Comparison of ENCODE assay signal across 10 cellular contexts in the genomic region with DNA sequence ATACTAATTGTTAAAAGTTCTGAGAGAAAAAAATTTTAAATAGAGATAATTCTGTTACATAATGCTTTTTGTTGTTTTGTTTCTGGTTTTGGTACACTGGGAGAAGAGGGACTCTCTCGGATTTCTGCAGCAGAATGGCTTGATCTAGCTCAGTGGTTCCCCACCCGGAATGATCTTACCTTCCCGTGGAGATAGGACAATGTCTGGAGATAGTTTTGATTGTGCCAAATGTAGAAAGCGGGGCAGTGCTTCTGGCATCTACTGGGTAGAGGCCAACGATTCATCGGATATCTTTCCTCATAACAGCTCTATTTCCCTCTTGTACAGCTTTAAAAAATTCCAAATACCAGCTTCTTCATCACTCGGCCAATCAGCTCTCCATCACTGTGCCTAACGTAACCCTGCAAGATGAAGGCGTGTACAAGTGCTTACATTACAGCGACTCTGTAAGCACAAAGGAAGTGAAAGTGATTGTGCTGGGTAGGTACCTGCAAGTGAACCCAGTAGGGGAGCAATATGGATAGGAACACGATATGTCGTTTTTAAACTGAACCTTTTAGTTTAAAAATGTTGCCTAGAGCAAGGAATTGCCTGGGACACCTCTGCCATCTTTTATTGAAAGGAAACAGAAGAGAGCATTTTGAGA. TPM values are rescaled to one million over a fixed set of nuclear protein-coding genes. Genes with fewer than 3 reads are reported as not detected.
A peak's percentile ranks its signal among the peaks of the same experiment; 100 is the strongest.
DNase-seq lines count a peak whose midpoint lies in the region; ATAC-seq and TF ChIP-seq lines count a peak whose summit lies in the region.
"Had no signal": no experiment of that assay in that cellular context is flagged by ENCODE, and none has a peak within 500 bp of the region (broad histone marks: within the 10 kb centered on the region; RNA-seq: fewer than 3 reads in every experiment).

No MANE protein-coding gene starts in this region.

- ATAC-seq in activated CD8-positive, alpha-beta memory T cell treated with anti-CD3 and anti-CD28 coated beads, Interleukin-2, amount 10 ng/mL, durations not matched to agents 7 days and 5 days, result peak; percentile 53
- peak; percentile 63 for ATAC-seq in HG02884 (IDR thresholded peaks at IDR 0.05; ENCODE audit: unreplicated experiment)
- ATAC-seq in activated B cell treated with CpG ODN at 0.5 μM for 24 hours (ENCODE audit: low read depth), result peak; percentile 91
- no peak for ATAC-seq in HG03520 (IDR thresholded peaks at IDR 0.05; ENCODE audit: unreplicated experiment)

- H3K36me3 ChIP-seq in left ventricle myocardium inferior, result no peaks in the 10 kb centered on the region
- H3K36me3 ChIP-seq: Peyer's patch had no signal

- CTCF ChIA-PET in activated CD8-positive, alpha-beta memory T cell treated with anti-CD3 and anti-CD28 coated beads, Interleukin-2, amount 10 ng/mL, durations not matched to agents 7 days and 5 days (lab: Charles Lee), result interaction anchor here (0.7 to 7.9 kb wide), 22 partner anchors 7 to 271 kb away, joined by 3 to 171 read pairs (median 8); a partner anchor contains a TSS
- CTCF ChIA-PET in activated B cell treated with CpG ODN at 0.5 μM for 24 hours (lab: Charles Lee), result interaction anchor here (0.8 to 9.5 kb wide), 16 partner anchors 7 to 223 kb away, joined by 3 to 197 read pairs (median 4); no protein-coding TSS in a partner anchor

- peaks cover 71% of the 10 kb centered on the region for H3K4me1 Mint-ChIP-seq in activated CD8-positive, alpha-beta memory T cell treated with anti-CD3 and anti-CD28 coated beads, Interleukin-2, amount 10 ng/mL, durations not matched to agents 7 days and 5 days
- H3K4me1 Mint-ChIP-seq in activated B cell treated with CpG ODN at 0.5 μM for 24 hours, result peaks cover 38% of the 10 kb centered on the region

- H3K4me3 Mint-ChIP-seq in activated CD8-positive, alpha-beta memory T cell treated with anti-CD3 and anti-CD28 coated beads, Interleukin-2, amount 10 ng/mL, durations not matched to agents 7 days and 5 days, result peak overlapping the region; percentile 59
- peak overlapping the region; percentile 77 for H3K4me3 Mint-ChIP-seq in activated B cell treated with CpG ODN at 0.5 μM for 24 hours
- H3K4me3 Mint-ChIP-seq: nephron had no signal

- H3K27me3 Mint-ChIP-seq in activated CD8-positive, alpha-beta memory T cell treated with anti-CD3 and anti-CD28 coated beads, Interleukin-2, amount 10 ng/mL, durations not matched to agents 7 days and 5 days, result peaks cover 5% of the 10 kb centered on the region
- H3K27me3 Mint-ChIP-seq in activated B cell treated with CpG ODN at 0.5 μM for 24 hours, result no peaks in the 10 kb centered on the region

- no peaks in the 10 kb centered on the region for H3K9me3 ChIP-seq in left ventricle myocardium inferior (replicated peaks)
- H3K9me3 ChIP-seq: Peyer's patch had no signal

- intact Hi-C loops in activated B cell treated with CpG ODN at 0.5 μM for 24 hours (cut with micrococcal nuclease) (loop anchor here (1.0 kb wide), 1 partner anchor 97 kb away; no protein-coding TSS in a partner anchor), left ventricle myocardium inferior (cut with micrococcal nuclease) (no loop called here)

- peak; percentile 66 for DNase-seq in activated CD8-positive, alpha-beta memory T cell treated with anti-CD3 and anti-CD28 coated beads, Interleukin-2, amount 10 ng/mL, durations not matched to agents 7 days and 5 days
- DNase-seq in activated CD8-positive, alpha-beta memory T cell treated with anti-CD3 and anti-CD28 coated beads, Interleukin-2, amount 50 U/mL, for 48 hours, result no peak
- DNase-seq in activated B cell treated with CpG ODN at 0.5 μM for 24 hours (no peak), putamen (ENCODE audit: low spot score) (peak; percentile 45), left ventricle myocardium inferior (no peak), NCI-H2029 (lab: John Stamatoyannopoulos, UW) (no peak)

- peaks cover 46% of the 10 kb centered on the region for H3K27me3 ChIP-seq in left ventricle myocardium inferior (ENCODE audit: low read depth)
- H3K27me3 ChIP-seq: Peyer's patch had no signal

- TF ChIP-seq CTCF in activated B cell treated with CpG ODN at 0.5 μM for 24 hours (IDR thresholded peaks at IDR 0.05), result no peak
- TF ChIP-seq CTCF in left ventricle myocardium inferior (IDR thresholded peaks at IDR 0.05; ENCODE audit: borderline replicate concordance), result no peak

- H3K27ac ChIP-seq in left ventricle myocardium inferior (replicated peaks), result no peak overlapping the region

- H3K36me3 Mint-ChIP-seq in activated CD8-positive, alpha-beta memory T cell treated with anti-CD3 and anti-CD28 coated beads, Interleukin-2, amount 10 ng/mL, durations not matched to agents 7 days and 5 days, result peaks cover 14% of the 10 kb centered on the region
- no peaks in the 10 kb centered on the region for H3K36me3 Mint-ChIP-seq in activated B cell treated with CpG ODN at 0.5 μM for 24 hours (ENCODE audit: low read depth)

- H3K9me3 Mint-ChIP-seq in activated CD8-positive, alpha-beta memory T cell treated with anti-CD3 and anti-CD28 coated beads, Interleukin-2, amount 10 ng/mL, durations not matched to agents 7 days and 5 days (ENCODE audit: low read depth), result no peaks in the 10 kb centered on the region
- no peaks in the 10 kb centered on the region for H3K9me3 Mint-ChIP-seq in activated B cell treated with CpG ODN at 0.5 μM for 24 hours
- H3K9me3 Mint-ChIP-seq: nephron had no signal

- no peak overlapping the region for H3K4me3 ChIP-seq in left ventricle myocardium inferior

- H3K27ac Mint-ChIP-seq in activated CD8-positive, alpha-beta memory T cell treated with anti-CD3 and anti-CD28 coated beads, Interleukin-2, amount 10 ng/mL, durations not matched to agents 7 days and 5 days, result peak overlapping the region; percentile 84
- H3K27ac Mint-ChIP-seq in activated B cell treated with CpG ODN at 0.5 μM for 24 hours, result peak overlapping the region; percentile 80
- H3K27ac Mint-ChIP-seq: nephron had no signal

- POLR2A ChIA-PET in activated B cell treated with CpG ODN at 0.5 μM for 24 hours (lab: Charles Lee), result interaction anchor here (1.1 to 1.7 kb wide), 2 partner anchors 8 to 47 kb away, joined by 3 to 5 read pairs; no protein-coding TSS in a partner anchor

- no peaks in the 10 kb centered on the region for H3K4me1 ChIP-seq in left ventricle myocardium inferior
- H3K4me1 ChIP-seq: Peyer's patch had no signal

RNA-seq across cellular contexts. Expression of a gene that starts 13.2 kb away (rescaled TPM):
- total RNA-seq in activated CD8-positive, alpha-beta memory T cell treated with anti-CD3 and anti-CD28 coated beads, Interleukin-2, amount 10 ng/mL, durations not matched to agents 7 days and 5 days, result 10 to 100 TPM in 1 of 2 experiments, 1 to 10 TPM in 1; 8.1 to 15.3 TPM
- total RNA-seq in activated B cell treated with CpG ODN at 0.5 μM for 24 hours, result not detected in 2 replicates
- not detected for total RNA-seq in left ventricle myocardium inferior

RNA-seq across cellular contexts. Expression of a gene that starts 31.1 kb away (rescaled TPM):
- 1 to 10 TPM; 3.2 to 4.3 TPM for total RNA-seq in activated CD8-positive, alpha-beta memory T cell treated with anti-CD3 and anti-CD28 coated beads, Interleukin-2, amount 10 ng/mL, durations not matched to agents 7 days and 5 days
- total RNA-seq in activated B cell treated with CpG ODN at 0.5 μM for 24 hours (2.0 and 2.2 TPM in 2 replicates), left ventricle myocardium inferior (1.8 TPM)

Comparison
In these comparisons a context has a peak if more than half of its experiments do, and no peak if none do; other contexts are left out.
1. DNase-seq: peak in activated CD8-positive, alpha-beta memory T cell treated with anti-CD3 and anti-CD28 coated beads, Interleukin-2, amount 10 ng/mL, durations not matched to agents 7 days and 5 days (single experiment) and putamen (single experiment); none in activated CD8-positive, alpha-beta memory T cell treated with anti-CD3 and anti-CD28 coated beads, Interleukin-2, amount 50 U/mL, for 48 hours (single experiment), activated B cell treated with CpG ODN at 0.5 μM for 24 hours (single experiment), left ventricle myocardium inferior (single experiment) and NCI-H2029 (single experiment).